28 cellular contexts compared by ENCODE assay signal in genomic region chr3:74906181-74906580, GRCh38.
"Had no signal": no experiment of that assay in that cellular context is flagged by ENCODE, and none has a peak within 500 bp of the region (broad histone marks: within the 10 kb centered on the region; RNA-seq: fewer than 3 reads in every experiment).

No MANE protein-coding gene starts in this region.

- H3K4me1 ChIP-seq: neural progenitor cell, parathyroid adenoma, psoas muscle, right lobe of liver, sigmoid colon, spleen, suprapubic skin, testis, tibial artery, transverse colon, upper lobe of left lung, vagina had no signal

- H3K4me3 ChIP-seq: neural progenitor cell, ovary, psoas muscle, right lobe of liver, sigmoid colon, spleen, suprapubic skin, testis, tibial artery, transverse colon, upper lobe of left lung, vagina had no signal

- H3K79me2 ChIP-seq: parathyroid adenoma had no signal

- H2AFZ ChIP-seq: neural progenitor cell, parathyroid adenoma had no signal

- FAIRE-seq: small intestine, urothelium cell line had no signal

- DNase-seq: natural killer cell; occipital lobe; ovary; posterior cingulate gyrus; psoas muscle; right cardiac atrium; right lobe of liver; sigmoid colon; small intestine; spleen; stimulated activated CD4-positive, alpha-beta T cell treated with anti-CD3 and anti-CD28 coated beads, Interleukin-12 subunit alpha, Interleukin-12 subunit beta, amount 100 ng/mL, for 4 hours; stimulated activated CD4-positive, alpha-beta T cell treated with anti-CD3 and anti-CD28 coated beads, Interleukin-1b, Interleukin-23, amount 100 ng/mL, for 48 hours; stimulated activated CD4-positive, alpha-beta T cell treated with anti-CD3 and anti-CD28 coated beads, Interleukin-4, amount 100 ng/mL, for 1 hour; stimulated activated CD4-positive, alpha-beta T cell treated with anti-CD3 and anti-CD28 coated beads, Interleukin-4, amount 100 ng/mL, for 4 hours; stimulated activated CD8-positive, alpha-beta memory T cell treated with anti-CD3 and anti-CD28 coated beads, Interleukin-4, amount 100 ng/mL, for 48 hours; stimulated activated naive CD4-positive, alpha-beta T cell; stimulated activated naive CD8-positive, alpha-beta T cell treated with anti-CD3 and anti-CD28 coated beads, Interleukin-15, amount 100 ng/mL, for 72 hours; stimulated activated naive CD8-positive, alpha-beta T cell treated with anti-CD3 and anti-CD28 coated beads, Interleukin-15, Interleukin-2, amounts not matched to agents 100 U/mL and 50 U/mL, for 24 hours; substantia nigra; testis; tibial artery; transverse colon; upper lobe of left lung had no signal

- H3K27me3 ChIP-seq: neural progenitor cell, ovary, right lobe of liver, sigmoid colon, spleen, suprapubic skin, testis, tibial artery, transverse colon, upper lobe of left lung, vagina had no signal

- H3K27ac ChIP-seq: neural progenitor cell, ovary, parathyroid adenoma, psoas muscle, right lobe of liver, sigmoid colon, spleen, suprapubic skin, testis, tibial artery, transverse colon, upper lobe of left lung, vagina had no signal

- H3K4me2 ChIP-seq: neural progenitor cell had no signal

- H3K9me3 ChIP-seq: ovary, right lobe of liver, sigmoid colon, suprapubic skin, testis, tibial artery, transverse colon, upper lobe of left lung, vagina had no signal

- H3K9ac ChIP-seq: neural progenitor cell, parathyroid adenoma had no signal

- H3K36me3 ChIP-seq: neural progenitor cell, ovary, right lobe of liver, sigmoid colon, spleen, suprapubic skin, tibial artery, transverse colon, upper lobe of left lung, vagina had no signal
